ENCODE assay signal across 1 cellular context in genomic region chr18:25164837-25165791, GRCh38.
TF ChIP-seq lines count a peak whose summit lies in the region.

No MANE protein-coding gene starts in this region.

TF ChIP-seq in GM23338, 12 proteins besides CTCF, POLR2A, EP300 and RAD21 (continued from another document):
- TF ChIP-seq ZNF462 (CRISPR knock-in tag; IDR thresholded peaks at IDR 0.05) (no peak), EZH2 (IDR thresholded peaks at IDR 0.05; ENCODE audit: low read depth, unreplicated experiment) (no peak), REST (IDR thresholded peaks at IDR 0.05; ENCODE audit: unreplicated experiment) (no peak), NANOG (IDR thresholded peaks at IDR 0.05; ENCODE audit: borderline replicate concordance) (no peak), ETS1 (IDR thresholded peaks at IDR 0.05) (no peak), ZNF331 (CRISPR knock-in tag; IDR thresholded peaks at IDR 0.05; ENCODE audit: low read depth) (no peak), EZH2phosphoT487 (IDR thresholded peaks at IDR 0.05; ENCODE audit: unreplicated experiment) (no peak), JUNB (IDR thresholded peaks at IDR 0.05; ENCODE audit: unreplicated experiment) (no peak), STAT1 (IDR thresholded peaks at IDR 0.05; ENCODE audit: unreplicated experiment) (no peak), POLR2AphosphoS5 (IDR thresholded peaks at IDR 0.05; ENCODE audit: low read depth) (no peak), ZNF114 (CRISPR knock-in tag; IDR thresholded peaks at IDR 0.05) (no peak)
TF ChIP-seq in GM23338: peak in this region for 0.
